In the genomic region with DNA sequence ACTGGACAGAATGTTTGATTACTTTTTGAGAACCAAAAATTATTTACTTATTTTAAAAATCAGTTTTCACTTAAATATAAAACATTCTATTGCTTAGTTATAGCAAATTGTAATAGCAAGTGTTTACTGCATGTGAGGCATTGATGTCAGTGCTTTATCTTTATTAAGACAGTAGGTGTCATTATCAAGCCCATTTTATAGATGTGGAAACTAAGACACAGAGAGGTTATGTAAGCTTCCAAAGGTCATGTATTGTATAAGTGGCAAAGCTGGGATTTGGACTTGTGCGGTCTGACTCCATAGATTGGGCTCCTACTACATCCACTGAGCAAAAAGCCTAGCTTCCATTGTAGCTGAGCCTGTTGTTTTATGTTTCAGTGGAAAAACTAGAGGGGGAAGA, we compare ENCODE assay signal across 26 cellular contexts. TPM values are rescaled to one million over a fixed set of nuclear protein-coding genes. Genes with fewer than 3 reads are reported as not detected.
"Had no signal": no experiment of that assay in that cellular context is flagged by ENCODE, and none has a peak within 500 bp of the region (broad histone marks: within the 10 kb centered on the region; RNA-seq: fewer than 3 reads in every experiment).

No MANE protein-coding gene starts in this region.

- H3K27ac ChIP-seq: epithelial cell of prostate, gastrocnemius medialis, lower lobe of right lung, ovary, psoas muscle, skin epidermis, spleen, thoracic aorta, tibial nerve, upper lobe of left lung had no signal

- H3K27me3 Mint-ChIP-seq: stimulated activated naive B cell treated with anti-CD40 and anti-IgM and Interleukin-4, amounts not matched to agents 10 μg/mL and 1 μg/mL and 100 μg/mL, for 72 hours; stimulated activated naive CD8-positive, alpha-beta T cell treated with anti-CD3 and anti-CD28 coated beads, Interleukin-15, Interleukin-2, amounts not matched to agents 100 ng/mL and 50 ng/mL, for 24 hours had no signal

- H3K4me3 Mint-ChIP-seq: natural killer cell; stimulated activated naive B cell treated with anti-CD40 and anti-IgM and Interleukin-4, amounts not matched to agents 10 μg/mL and 1 μg/mL and 100 μg/mL, for 72 hours; stimulated activated naive CD8-positive, alpha-beta T cell treated with anti-CD3 and anti-CD28 coated beads, Interleukin-15, Interleukin-2, amounts not matched to agents 100 ng/mL and 50 ng/mL, for 24 hours had no signal

- H3K9me3 ChIP-seq: gastrocnemius medialis, lower lobe of right lung, ovary, psoas muscle, thoracic aorta, upper lobe of left lung had no signal

- H3K4me1 ChIP-seq: gastrocnemius medialis, lower lobe of right lung, psoas muscle, spleen, tibial nerve, upper lobe of left lung had no signal

- H3K27me3 ChIP-seq: dorsolateral prefrontal cortex, gastrocnemius medialis, ovary, spleen, tibial nerve, upper lobe of left lung had no signal

- H3K4me3 ChIP-seq: dorsolateral prefrontal cortex, gastrocnemius medialis, lower lobe of right lung, ovary, psoas muscle, skin epidermis, spleen, thoracic aorta, tibial nerve, upper lobe of left lung had no signal

- DNase-seq: dorsolateral prefrontal cortex; effector CD4-positive, alpha-beta T cell; foreskin fibroblast; gastrocnemius medialis; head of caudate nucleus; left ventricle myocardium superior; lower lobe of right lung; natural killer cell; occipital lobe; ovary; posterior cingulate gyrus; psoas muscle; right cardiac atrium; spleen; stimulated activated CD4-positive, alpha-beta T cell treated with anti-CD3 and anti-CD28 coated beads, Interleukin-4, amount 100 ng/mL, for 4 hours; stimulated activated naive B cell treated with anti-CD40 and anti-IgM and Interleukin-4, amounts not matched to agents 10 μg/mL and 1 μg/mL and 100 μg/mL, for 72 hours; upper lobe of left lung had no signal

- H3K9me3 Mint-ChIP-seq: natural killer cell had no signal

- H3K36me3 ChIP-seq: ovary had no signal

- H3K27ac Mint-ChIP-seq: natural killer cell; stimulated activated naive CD8-positive, alpha-beta T cell treated with anti-CD3 and anti-CD28 coated beads, Interleukin-15, Interleukin-2, amounts not matched to agents 100 ng/mL and 50 ng/mL, for 24 hours had no signal

- ATAC-seq: esophagus mucosa; gastrocnemius medialis; left ventricle myocardium superior; lower lobe of right lung; natural killer cell; psoas muscle; right cardiac atrium; stimulated activated naive B cell treated with anti-CD40 and anti-IgM and Interleukin-4, amounts not matched to agents 10 μg/mL and 1 μg/mL and 100 μg/mL, for 72 hours had no signal

RNA-seq across cellular contexts. Expression of gene CAMP, which starts 35.2 kb away (rescaled TPM):
- total RNA-seq: esophagus mucosa, gastrocnemius medialis, glomerular endothelial cell, left ventricle myocardium superior, myocyte, natural killer cell, occipital lobe, thoracic aorta had no signal
- polyA plus RNA-seq: neural cell had no signal
